In the genomic region with DNA sequence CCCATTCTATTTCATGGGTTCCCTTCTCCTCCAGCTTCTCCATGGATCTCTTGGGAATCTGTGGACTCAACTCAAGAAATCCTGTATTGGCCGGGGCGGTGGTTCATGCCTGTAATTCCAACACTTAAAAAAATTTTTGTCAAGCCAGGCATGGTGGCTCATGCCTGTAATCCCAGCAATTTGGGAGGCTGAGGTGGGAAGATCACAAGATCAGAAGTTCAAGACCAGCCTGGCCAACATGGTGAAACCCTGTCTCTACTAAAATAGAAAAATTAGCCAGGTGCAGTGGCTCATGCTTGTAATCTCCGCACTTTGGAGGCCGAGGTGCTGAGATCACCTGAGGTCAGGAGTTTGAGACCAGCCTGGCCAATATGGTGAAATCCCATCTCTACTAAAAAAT, we compare ENCODE assay signal across 6 cellular contexts. TPM values are rescaled to one million over a fixed set of nuclear protein-coding genes. Genes with fewer than 3 reads are reported as not detected.
"Had no signal": no experiment of that assay in that cellular context is flagged by ENCODE, and none has a peak within 500 bp of the region (broad histone marks: within the 10 kb centered on the region; RNA-seq: fewer than 3 reads in every experiment).

No MANE protein-coding gene starts in this region.

RNA-seq across cellular contexts. Expression of gene RIBC2, which starts 34.1 kb away (rescaled TPM):
- total RNA-seq: K562 had no signal
- polyA plus RNA-seq: HepG2, IgD-negative memory B cell, K562 had no signal

RNA-seq across cellular contexts. Expression of gene SMC1B, which starts 34.2 kb away (rescaled TPM):
- total RNA-seq: HepG2, HT-29, HT1080, IMR-90, K562 had no signal
- polyA plus RNA-seq: HepG2, IgD-negative memory B cell, IMR-90 had no signal

RNA-seq across cellular contexts. Expression of gene FBLN1, which starts 55.1 kb away (rescaled TPM):
- polyA plus RNA-seq: IgD-negative memory B cell, K562 had no signal
